Comparison of ENCODE assay signal across 25 cellular contexts in the genomic region with DNA sequence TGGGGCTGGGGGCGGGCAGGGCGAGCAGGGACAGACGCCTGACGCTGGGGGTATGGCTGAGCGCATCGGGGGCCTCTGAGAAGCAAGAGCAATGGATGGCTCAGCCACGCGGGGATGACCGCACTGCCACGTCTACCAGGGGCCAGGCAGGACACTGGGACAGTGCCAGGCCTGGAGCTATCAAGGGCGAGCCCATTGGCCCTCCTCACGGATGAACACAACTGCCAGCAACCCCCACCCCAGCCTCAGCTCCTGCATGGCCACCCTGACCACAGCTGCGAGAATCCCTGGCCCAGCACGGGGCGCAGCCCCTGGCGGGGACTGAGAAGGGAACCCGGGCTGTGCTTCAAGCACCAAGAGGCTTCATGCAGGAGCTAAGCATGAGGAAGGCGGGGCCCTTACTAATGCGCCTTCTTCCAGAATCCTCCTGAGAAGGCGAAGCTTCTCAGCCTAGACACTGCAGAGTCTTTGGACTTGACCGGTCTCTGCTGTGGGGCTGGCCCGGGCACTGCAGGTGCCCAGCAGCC.
"Had no signal": no experiment of that assay in that cellular context is flagged by ENCODE, and none has a peak within 500 bp of the region (broad histone marks: within the 10 kb centered on the region; RNA-seq: fewer than 3 reads in every experiment).

No MANE protein-coding gene starts in this region.

- H3K27ac ChIP-seq: heart right ventricle, hepatocyte, lower lobe of right lung, neural progenitor cell, right atrium auricular region, skin epidermis, stomach, testis, tibial artery, upper lobe of right lung had no signal

- H3K79me2 ChIP-seq: hepatocyte had no signal

- H2AFZ ChIP-seq: hepatocyte, neural progenitor cell had no signal

- H3K9me3 ChIP-seq: heart right ventricle, lower lobe of right lung, right atrium auricular region, stomach, testis, tibial artery, upper lobe of right lung had no signal

- H3K4me2 ChIP-seq: hepatocyte, neural progenitor cell had no signal

- H3K4me1 ChIP-seq: neural progenitor cell had no signal

- H3K4me3 ChIP-seq: heart right ventricle, hepatocyte, lower lobe of right lung, neural progenitor cell, right atrium auricular region, skin epidermis, stomach, testis, tibial artery, upper lobe of right lung had no signal

- H3K36me3 ChIP-seq: neural progenitor cell had no signal

- DNase-seq: heart right ventricle; islet precursor cell; kidney glomerular epithelial cell; left cardiac atrium; lower lobe of right lung; mammary epithelial cell; mesenchymal stem cell; naive B cell; natural killer cell; nephron progenitor cell; stimulated activated CD4-positive, alpha-beta T cell treated with anti-CD3 and anti-CD28 coated beads, Interleukin-12 subunit alpha, Interleukin-12 subunit beta, amount 100 ng/mL, for 4 hours; stimulated activated CD4-positive, alpha-beta T cell treated with anti-CD3 and anti-CD28 coated beads, Interleukin-15, amount 100 ng/mL, for 24 hours; stimulated activated CD4-positive, alpha-beta T cell treated with anti-CD3 and anti-CD28 coated beads, Interleukin-2, amount 100 ng/mL, for 24 hours; stimulated activated CD4-positive, alpha-beta T cell treated with anti-CD3 and anti-CD28 coated beads, Interleukin-4, amount 100 ng/mL, for 1 hour; stimulated activated naive B cell treated with anti-CD40 and anti-IgM and Interleukin-4, amounts not matched to agents 10 μg/mL and 1 μg/mL and 100 μg/mL, for 72 hours; stimulated activated naive CD8-positive, alpha-beta T cell treated with anti-CD3 and anti-CD28 coated beads, Interleukin-15, Interleukin-2, amounts not matched to agents 100 U/mL and 50 U/mL, for 24 hours; stomach; testis; tibial artery; trophoblast cell; upper lobe of right lung had no signal

- H3K27me3 ChIP-seq: heart right ventricle, hepatocyte, neural progenitor cell, right atrium auricular region, stomach, testis, tibial artery, upper lobe of right lung had no signal
